ENCODE assay signal across 1 cellular context in the genomic region with DNA sequence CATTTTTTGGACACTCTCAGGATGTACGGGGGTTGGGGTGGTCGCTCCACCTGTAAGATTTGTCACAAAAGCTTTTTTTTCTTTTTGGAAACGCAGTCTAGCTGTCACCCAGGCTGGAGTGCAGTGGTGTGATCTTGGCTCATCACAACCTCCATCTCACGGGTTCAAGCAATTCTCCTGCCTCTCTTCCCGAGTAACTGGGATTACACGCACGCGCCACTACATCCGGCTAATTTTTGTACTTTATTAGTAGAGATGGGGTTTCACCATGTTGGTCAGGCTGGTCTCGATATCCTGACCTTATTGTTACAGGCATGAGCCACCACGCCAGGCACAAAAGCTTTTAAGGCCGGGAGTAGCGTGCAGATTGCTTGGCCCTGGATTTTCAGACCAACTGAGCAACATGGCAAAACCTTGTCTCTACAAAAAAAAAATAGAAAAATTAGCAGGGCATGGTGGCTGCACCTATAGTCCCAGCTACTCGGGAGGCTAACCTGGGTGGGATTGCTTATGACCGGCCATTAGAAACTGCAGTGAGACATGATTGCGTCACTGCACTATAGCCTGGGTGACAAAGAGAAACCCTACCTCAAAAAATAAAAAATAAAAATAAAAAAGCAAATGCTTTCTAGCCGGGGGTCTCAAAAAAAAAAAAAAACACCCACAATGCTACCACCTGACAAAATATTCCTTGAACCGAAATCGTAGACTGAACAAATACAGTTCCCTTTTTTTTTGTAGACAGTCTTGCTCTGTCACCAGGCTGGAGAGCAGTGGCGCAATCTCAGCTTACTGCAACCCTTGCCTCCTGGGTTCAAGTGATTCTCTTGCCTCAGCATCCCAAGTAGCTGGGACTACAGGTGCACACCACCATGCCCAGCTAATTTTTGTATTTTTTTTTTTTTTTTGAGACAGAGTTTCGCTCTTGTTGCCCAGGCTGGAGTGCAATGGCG.
TF ChIP-seq lines count a peak whose summit lies in the region.

No MANE protein-coding gene starts in this region.

TF ChIP-seq in K562, 482 proteins besides CTCF, POLR2A, EP300 and RAD21:
- TF ChIP-seq RBFOX2 (IDR thresholded peaks at IDR 0.05; ENCODE audit: low read depth, low read length), result peak; percentile 31
- no peak for TF ChIP-seq ZNF217 (CRISPR knock-in tag; IDR thresholded peaks at IDR 0.05)
- TF ChIP-seq ARNT (IDR thresholded peaks at IDR 0.05), result no peak
- 0 out of 2 replicates have a peak, but pooled peaks have one; percentile 10 for TF ChIP-seq ATF3 (IDR thresholded peaks at IDR 0.05)
- no peak for TF ChIP-seq ATF3 (CRISPR knock-in tag; conservative IDR thresholded peaks at IDR 0.05)
- peak; percentile 19 for TF ChIP-seq SUPT5H (IDR thresholded peaks at IDR 0.05)
- TF ChIP-seq POLR2H (tag; IDR thresholded peaks at IDR 0.05; ENCODE audit: low read depth), result no peak
- peak; percentile 36 for TF ChIP-seq CEBPB (tag; IDR thresholded peaks at IDR 0.05)
- TF ChIP-seq ARID2 (IDR thresholded peaks at IDR 0.05), result no peak
- TF ChIP-seq SIRT6 (IDR thresholded peaks at IDR 0.05; ENCODE audit: low read depth, low read length), result no peak
- TF ChIP-seq CCAR2 (IDR thresholded peaks at IDR 0.05; ENCODE audit: low read depth, low read length), result no peak
